ENCODE assay signal across 8 cellular contexts in genomic region chr20:45336530-45337366, GRCh38. TPM values are rescaled to one million over a fixed set of nuclear protein-coding genes. Genes with fewer than 3 reads are reported as not detected.
DNase-seq lines count a peak whose midpoint lies in the region; ATAC-seq, FAIRE-seq and TF ChIP-seq lines count a peak whose summit lies in the region.

No MANE protein-coding gene starts in this region.

- H3K27ac ChIP-seq in K562 (ENCODE audit: extremely low read depth, low read depth, low read length) (peak overlapping the region; percentile 58; the same call in 1 of the 3 replicates), spleen (peak overlapping the region in 7 of 8 donors; percentile 5 to 73 (median 63))

- 0 out of 2 replicates have a peak, but pooled peaks cover 6% of the 10 kb centered on the region for H4K20me1 ChIP-seq in K562 (replicated peaks; ENCODE audit: control insufficient read depth, insufficient read depth, low read length)

- BruUV-seq in K562 (replicated peaks; lab: Mats Ljungman, UMichigan): no TSS peak

- FAIRE-seq in H54 (lab: Jason Lieb, UNC) (peak; percentile 87), K562 (lab: Jason Lieb, UNC) (no peak)

- POLR2A ChIA-PET in K562 (lab: Yijun Ruan, JAX): interaction anchor here (0.6 to 4.1 kb wide), 9 partner anchors 10 to 163 kb away, joined by 3 to 32 read pairs (median 4); partner anchors contain the start of gene SDC4

- H2AFZ ChIP-seq in K562 (ENCODE audit: low read depth, low read length): 0 out of 2 replicates have a peak overlapping the region, but pooled peaks have one; percentile 54

- WGBS in K562 (ENCODE audit: insufficient coverage, low coverage, missing lambda C conversion rate): 64% methylated on average over 11 of the region's 11 CpGs
- WGBS in spleen, 5 donors: 63 to 91% (median 82%) methylated on average over 8 to 11 of the region's 11 CpGs

- TF ChIP-seq EP300 in K562 (IDR thresholded peaks at IDR 0.05; ENCODE audit: low read length): no peak

- H3K9me3 ChIP-seq in K562 (replicated peaks; ENCODE audit: control insufficient read depth, insufficient read depth, low read depth, low read length): no peaks in the 10 kb centered on the region
- H3K9me3 ChIP-seq in spleen: no peaks in the 10 kb centered on the region

- H3K4me2 ChIP-seq in K562 (ENCODE audit: insufficient read depth, low read length): peak overlapping the region; percentile 67; the same call in 1 of the 2 replicates

- TF ChIP-seq CTCF in K562 (IDR thresholded peaks at IDR 0.05 in 2 of 3, conservative IDR thresholded peaks at IDR 0.05 in 1 of 3; ENCODE audit: insufficient read depth in 2 of 3, low read depth in 1 of 3, low read length in 3 of 3) (no peak), kidney epithelial cell (IDR thresholded peaks at IDR 0.05; ENCODE audit: insufficient read depth, low read length, poor library complexity, severe bottlenecking) (no peak), spleen (IDR thresholded peaks at IDR 0.05 in 8 of 11, conservative IDR thresholded peaks at IDR 0.05 in 3 of 11) (no peak), GM10266 (IDR thresholded peaks at IDR 0.05; ENCODE audit: control insufficient read depth, insufficient read depth, low read depth, missing control alignments) (no peak)

- CTCF ChIA-PET in K562 (lab: Yijun Ruan, JAX; ENCODE audit: low intra/inter-chr PET ratio): no interaction called here

- H3K27me3 ChIP-seq in K562 (ENCODE audit: control insufficient read depth in 2 of 2, insufficient read depth in 2 of 2, low read length in 2 of 2) (no peaks in the 10 kb centered on the region), kidney epithelial cell (ENCODE audit: control insufficient read depth, insufficient read depth, low read length) (no peaks in the 10 kb centered on the region), spleen (replicated peaks in 1 of 7) (no peaks in the 10 kb centered on the region)

- intact Hi-C loops in K562 (cut with micrococcal nuclease) (no loop called here), spleen (cut with DNase I; ENCODE audit: low total_unique reads) (no loop called here)

- in situ Hi-C loops in K562 (cut with MboI): no loop called here

- H3K9ac ChIP-seq in K562 (ENCODE audit: insufficient read depth in 1 of 2, low read depth in 2 of 2, low read length in 2 of 2): peak overlapping the region in 1 of 2 experiments; percentile 84; a peak in 2 of 4 replicates

- TF ChIP-seq POLR2A in H54 (IDR thresholded peaks at IDR 0.05; ENCODE audit: low read depth, low read length) (no peak), K562 (conservative IDR thresholded peaks at IDR 0.05) (no peak), spleen (IDR thresholded peaks at IDR 0.05) (no peak)

- peaks cover 13% of the 10 kb centered on the region; the same call in 1 of the 3 replicates for H3K36me3 ChIP-seq in K562 (ENCODE audit: control insufficient read depth, insufficient read depth, low read length)
- H3K36me3 ChIP-seq in kidney epithelial cell (ENCODE audit: control insufficient read depth, insufficient read depth, low read length): peaks cover 2% of the 10 kb centered on the region
- peaks cover 0 to 42% (median 0%) of the 10 kb centered on the region in 6 donors for H3K36me3 ChIP-seq in spleen

- peak; percentile 10; the same call in 1 of the 3 replicates for ATAC-seq in K562
- ATAC-seq in HG02759 (IDR thresholded peaks at IDR 0.05; ENCODE audit: unreplicated experiment): no peak
- ATAC-seq in HG02970 (IDR thresholded peaks at IDR 0.05; ENCODE audit: low FRiP score, unreplicated experiment): no peak
- no peak for ATAC-seq in HG03025 (IDR thresholded peaks at IDR 0.05; ENCODE audit: low FRiP score, unreplicated experiment)

- TF ChIP-seq RAD21 in K562 (CRISPR knock-in tag; conservative IDR thresholded peaks at IDR 0.05 in 1 of 2, IDR thresholded peaks at IDR 0.05 in 1 of 2): no peak

- peaks cover 6% of the 10 kb centered on the region; the same call in 1 of the 3 replicates for H3K79me2 ChIP-seq in K562 (ENCODE audit: control insufficient read depth, insufficient read depth, low read length)

- no peaks in the 10 kb centered on the region for H3K9me1 ChIP-seq in K562 (ENCODE audit: control insufficient read depth, insufficient read depth, low read length)

- H3K4me3 ChIP-seq in K562 (no peak overlapping the region), kidney epithelial cell (ENCODE audit: low read depth, low read length) (no peak overlapping the region), spleen (no peak overlapping the region)

- H3K4me1 ChIP-seq in K562 (replicated peaks in 1 of 2; ENCODE audit: control insufficient read depth in 2 of 2, insufficient read depth in 2 of 2, low read length in 2 of 2) (peaks cover 43 to 45% of the 10 kb centered on the region in 2 experiments), spleen (peaks cover 0 to 51% (median 16%) of the 10 kb centered on the region in 6 donors)

- DNase-seq in H54 (ENCODE audit: insufficient read length, low spot score) (peak; percentile 83), K562 (ENCODE audit: extremely low read depth in 1 of 4, low spot score in 3 of 4) (no peak), kidney epithelial cell (ENCODE audit: low read depth) (peak; percentile 82), spleen (no peak), GM10266 (ENCODE audit: extremely low spot score) (no peak)

RNA-seq across cellular contexts. Expression of gene SDC4, which starts 11.5 kb away (rescaled TPM):
- total RNA-seq in K562 (2011; cell fraction: chromatin; rRNA removed; ENCODE audit: low replicate concordance): 3.6 and 8.4 TPM in 2 replicates
- 8.3 and 10.0 TPM in 2 replicates for total RNA-seq in K562 (2011; cell fraction: nucleolus; rRNA removed)
- total RNA-seq in K562 (2011; cell fraction: nucleoplasm; rRNA removed): 9.6 and 14.5 TPM in 2 replicates
- total RNA-seq in K562 (2014; rRNA removed) (6.0 and 6.9 TPM in 2 replicates), K562 (2014; rRNA removed; fragmentation: Illumina TruSeq; extraction: Trizol) (6.3 and 7.5 TPM in 2 replicates), K562 (2015; rRNA removed; fragmentation: Illumina TruSeq; extraction: Trizol) (8.9 and 9.7 TPM in 2 replicates), K562 (2021) (8.7 and 10.7 TPM in 2 replicates), kidney epithelial cell (155 and 175 TPM in 2 replicates), spleen (10 to 100 TPM; 27.2 to 56.1 (median 39.7) TPM)
- polyA plus RNA-seq in K562 (2011; rRNA removed) (4.7 and 5.3 TPM in 2 replicates), K562 (2014; fragmentation: Illumina TruSeq; extraction: Trizol) (7.8 and 8.4 TPM in 2 replicates), K562 (2014; fragmentation: Nextera tagmentation; extraction: Ambion mirVana) (1 to 10 TPM; 2.1 to 4.2 TPM), K562 (2014; rRNA removed) (6.4 and 6.7 TPM in 2 replicates), spleen (10 to 100 TPM; 10.4 to 21.0 (median 15.5) TPM)
- 3.7 and 4.4 TPM in 2 replicates for polyA plus RNA-seq in K562 (2011; cell fraction: cytosol; rRNA removed)
- 2.4 and 3.4 TPM in 2 replicates for polyA plus RNA-seq in K562 (2011; cell fraction: nucleus; rRNA removed)
- 9.2 and 11.6 TPM in 2 replicates for polyA plus RNA-seq in K562 (2012)
- 9.0 and 9.1 TPM in 2 replicates for polyA minus RNA-seq in K562 (2011; rRNA and poly(A)+ RNA removed)
- polyA minus RNA-seq in K562 (2011; cell fraction: cytosol; rRNA and poly(A)+ RNA removed): 6.7 and 7.5 TPM in 2 replicates
- 1.2 and 1.7 TPM in 2 replicates for polyA minus RNA-seq in K562 (2011; cell fraction: nucleus; rRNA and poly(A)+ RNA removed)

RNA-seq across cellular contexts. Expression of gene SYS1, which starts 26.2 kb away (rescaled TPM):
- total RNA-seq in K562 (2011; cell fraction: chromatin; rRNA removed; ENCODE audit: low replicate concordance): 34.4 and 53.1 TPM in 2 replicates
- 52.6 and 58.5 TPM in 2 replicates for total RNA-seq in K562 (2011; cell fraction: nucleolus; rRNA removed)
- total RNA-seq in K562 (2011; cell fraction: nucleoplasm; rRNA removed): 50.7 and 61.6 TPM in 2 replicates
- total RNA-seq in K562 (2014; rRNA removed) (11.1 and 17.5 TPM in 2 replicates), K562 (2014; rRNA removed; fragmentation: Illumina TruSeq; extraction: Trizol) (14.3 and 15.3 TPM in 2 replicates), K562 (2015; rRNA removed; fragmentation: Illumina TruSeq; extraction: Trizol) (16.4 and 17.5 TPM in 2 replicates), K562 (2021) (20.4 and 23.9 TPM in 2 replicates), kidney epithelial cell (54.3 and 55.2 TPM in 2 replicates), spleen (10 to 100 TPM; 23.7 to 69.8 (median 35.3) TPM)
- polyA plus RNA-seq in K562 (2011; rRNA removed) (18.2 and 20.2 TPM in 2 replicates), K562 (2014; fragmentation: Illumina TruSeq; extraction: Trizol) (14.6 and 15.7 TPM in 2 replicates), K562 (2014; fragmentation: Nextera tagmentation; extraction: Ambion mirVana) (10 to 100 TPM; 16.4 to 25.2 TPM), K562 (2014; rRNA removed) (20.4 and 23.1 TPM in 2 replicates), spleen (10 to 100 TPM; 15.1 to 22.2 (median 21.6) TPM)
- 35.0 and 82.1 TPM in 2 replicates for polyA plus RNA-seq in K562 (2011; cell fraction: cytosol; rRNA removed)
- polyA plus RNA-seq in K562 (2011; cell fraction: nucleus; rRNA removed): 19.4 and 23.5 TPM in 2 replicates
- 13.0 and 20.4 TPM in 2 replicates for polyA plus RNA-seq in K562 (2012)
- 23.2 and 26.3 TPM in 2 replicates for polyA minus RNA-seq in K562 (2011; rRNA and poly(A)+ RNA removed)
- polyA minus RNA-seq in K562 (2011; cell fraction: cytosol; rRNA and poly(A)+ RNA removed): 15.1 and 22.5 TPM in 2 replicates
- polyA minus RNA-seq in K562 (2011; cell fraction: nucleus; rRNA and poly(A)+ RNA removed): 19.5 and 28.4 TPM in 2 replicates

RNA-seq across cellular contexts. Expression of gene MATN4, which starts 28.6 kb away (rescaled TPM):
- not detected in 2 replicates for total RNA-seq in K562 (2011; cell fraction: chromatin; rRNA removed; ENCODE audit: low replicate concordance)
- total RNA-seq in K562 (2011; cell fraction: nucleolus; rRNA removed): not detected in 2 replicates
- not detected in 2 replicates for total RNA-seq in K562 (2011; cell fraction: nucleoplasm; rRNA removed)
- total RNA-seq in K562 (2014; rRNA removed): 0.09 and 0.24 TPM in 2 replicates
- not detected in 2 replicates for total RNA-seq in K562 (2014; rRNA removed; fragmentation: Illumina TruSeq; extraction: Trizol)
- total RNA-seq in K562 (2015; rRNA removed; fragmentation: Illumina TruSeq; extraction: Trizol): not detected in 2 replicates
- 0.13 TPM in 1 of 2 replicates, not detected in the other for total RNA-seq in K562 (2021)
- not detected in 2 replicates for polyA plus RNA-seq in K562 (2011; rRNA removed)
- 0.15 TPM in 1 of 2 replicates, not detected in the other for polyA plus RNA-seq in K562 (2011; cell fraction: cytosol; rRNA removed)
- 0.08 TPM in 1 of 2 replicates, not detected in the other for polyA plus RNA-seq in K562 (2011; cell fraction: nucleus; rRNA removed)
- 0.04 TPM in 1 of 2 replicates, not detected in the other for polyA plus RNA-seq in K562 (2012)
- polyA plus RNA-seq in K562 (2014; fragmentation: Illumina TruSeq; extraction: Trizol): not detected in 2 replicates
- not detected for polyA plus RNA-seq in K562 (2014; fragmentation: Nextera tagmentation; extraction: Ambion mirVana)
- polyA plus RNA-seq in K562 (2014; rRNA removed): 0.20 TPM in 1 of 2 replicates, not detected in the other
- not detected in 2 replicates for polyA minus RNA-seq in K562 (2011; rRNA and poly(A)+ RNA removed)
- not detected in 2 replicates for polyA minus RNA-seq in K562 (2011; cell fraction: cytosol; rRNA and poly(A)+ RNA removed)
- polyA minus RNA-seq in K562 (2011; cell fraction: nucleus; rRNA and poly(A)+ RNA removed): not detected in 2 replicates
- not detected in 2 replicates for total RNA-seq in kidney epithelial cell
- not detected for total RNA-seq in spleen
- under 1 TPM in 2 of 3 donors, not detected in 1; 0.19 to 0.52 TPM for polyA plus RNA-seq in spleen

RNA-seq across cellular contexts. Expression of gene RBPJL, which starts 30.1 kb away (rescaled TPM):
- total RNA-seq in K562 (2011; cell fraction: chromatin; rRNA removed; ENCODE audit: low replicate concordance): not detected in 2 replicates
- total RNA-seq in K562 (2011; cell fraction: nucleolus; rRNA removed): not detected in 2 replicates
- total RNA-seq in K562 (2011; cell fraction: nucleoplasm; rRNA removed): not detected in 2 replicates
- total RNA-seq in K562 (2014; rRNA removed) (not detected in 2 replicates), K562 (2014; rRNA removed; fragmentation: Illumina TruSeq; extraction: Trizol) (not detected in 2 replicates), K562 (2015; rRNA removed; fragmentation: Illumina TruSeq; extraction: Trizol) (not detected in 2 replicates), K562 (2021) (not detected in 2 replicates), kidney epithelial cell (not detected in 2 replicates), spleen (not detected)
- polyA plus RNA-seq in K562 (2011; rRNA removed) (not detected in 2 replicates), K562 (2014; fragmentation: Illumina TruSeq; extraction: Trizol) (not detected in 2 replicates), K562 (2014; fragmentation: Nextera tagmentation; extraction: Ambion mirVana) (not detected), K562 (2014; rRNA removed) (not detected in 2 replicates), spleen (under 1 TPM in 2 of 3 donors, not detected in 1; 0.05 to 0.09 TPM)
- polyA plus RNA-seq in K562 (2011; cell fraction: cytosol; rRNA removed): not detected in 2 replicates
- not detected in 2 replicates for polyA plus RNA-seq in K562 (2011; cell fraction: nucleus; rRNA removed)
- not detected in 2 replicates for polyA plus RNA-seq in K562 (2012)
- not detected in 2 replicates for polyA minus RNA-seq in K562 (2011; rRNA and poly(A)+ RNA removed)
- not detected in 2 replicates for polyA minus RNA-seq in K562 (2011; cell fraction: cytosol; rRNA and poly(A)+ RNA removed)
- polyA minus RNA-seq in K562 (2011; cell fraction: nucleus; rRNA and poly(A)+ RNA removed): not detected in 2 replicates

RNA-seq across cellular contexts. Expression of gene TP53TG5, which starts 41.4 kb away (rescaled TPM):
- total RNA-seq in K562 (2011; cell fraction: chromatin; rRNA removed; ENCODE audit: low replicate concordance): not detected in 2 replicates
- 0.39 and 0.50 TPM in 2 replicates for total RNA-seq in K562 (2011; cell fraction: nucleolus; rRNA removed)
- 0.44 TPM in 1 of 2 replicates, not detected in the other for total RNA-seq in K562 (2011; cell fraction: nucleoplasm; rRNA removed)
- total RNA-seq in K562 (2014; rRNA removed) (0.05 TPM in 1 of 2 replicates, not detected in the other), K562 (2014; rRNA removed; fragmentation: Illumina TruSeq; extraction: Trizol) (0.04 and 0.22 TPM in 2 replicates), K562 (2015; rRNA removed; fragmentation: Illumina TruSeq; extraction: Trizol) (not detected in 2 replicates), K562 (2021) (0.20 TPM in 1 of 2 replicates, not detected in the other), kidney epithelial cell (not detected in 2 replicates), spleen (under 1 TPM in 2 of 7 donors, not detected in 5; 0.60 to 0.66 TPM)
- polyA plus RNA-seq in K562 (2011; rRNA removed) (not detected in 2 replicates), K562 (2014; fragmentation: Illumina TruSeq; extraction: Trizol) (0.04 TPM in 1 of 2 replicates, not detected in the other), K562 (2014; fragmentation: Nextera tagmentation; extraction: Ambion mirVana) (not detected), K562 (2014; rRNA removed) (not detected in 2 replicates), spleen (under 1 TPM in 1 of 3 donors, not detected in 2; 0.08 TPM)
- 0.03 TPM in 1 of 2 replicates, not detected in the other for polyA plus RNA-seq in K562 (2011; cell fraction: cytosol; rRNA removed)
- polyA plus RNA-seq in K562 (2011; cell fraction: nucleus; rRNA removed): 0.04 and 0.11 TPM in 2 replicates
- 0.22 and 0.31 TPM in 2 replicates for polyA plus RNA-seq in K562 (2012)
- polyA minus RNA-seq in K562 (2011; rRNA and poly(A)+ RNA removed): 0.06 TPM in 1 of 2 replicates, not detected in the other
- not detected in 2 replicates for polyA minus RNA-seq in K562 (2011; cell fraction: cytosol; rRNA and poly(A)+ RNA removed)
- 0.11 and 0.67 TPM in 2 replicates for polyA minus RNA-seq in K562 (2011; cell fraction: nucleus; rRNA and poly(A)+ RNA removed)

Comparison
In these comparisons a context has a peak if more than half of its experiments do, and no peak if none do; other contexts are left out.
1. DNase-seq: peak in H54 (single experiment) and kidney epithelial cell (single experiment); none in K562 (0 of 4), spleen (single experiment) and GM10266 (single experiment).